8 cellular contexts compared by ENCODE assay signal in genomic region chr1:6489799-6490180, GRCh38. TPM values are rescaled to one million over a fixed set of nuclear protein-coding genes. Genes with fewer than 3 reads are reported as not detected.
DNase-seq lines count a peak whose midpoint lies in the region; ATAC-seq and TF ChIP-seq lines count a peak whose summit lies in the region.

No MANE protein-coding gene starts in this region.

- H3K4me3 ChIP-seq in AG04450 (ENCODE audit: low read depth, low read length), result peak overlapping the region; percentile 91
- H3K4me3 ChIP-seq in PC-9, result peak overlapping the region; percentile 89
- H3K4me3 ChIP-seq in neural progenitor cell, result peak overlapping the region; percentile 79

- H3K9ac ChIP-seq in neural progenitor cell, result no peak overlapping the region

- peak overlapping the region; percentile 72 for H3K4me3 Mint-ChIP-seq in activated T-helper 17 cell treated with anti-CD3 and anti-CD28 coated beads, Interleukin-2, amount 50 U/mL, for 72 hours
- H3K4me3 Mint-ChIP-seq in neural progenitor cell, result peak overlapping the region; percentile 79

- H3K9me3 Mint-ChIP-seq in activated T-helper 17 cell treated with anti-CD3 and anti-CD28 coated beads, Interleukin-2, amount 50 U/mL, for 72 hours, result no peaks in the 10 kb centered on the region
- no peaks in the 10 kb centered on the region for H3K9me3 Mint-ChIP-seq in neural progenitor cell

- H3K4me2 ChIP-seq in PC-9 (peak overlapping the region; percentile 98), neural progenitor cell (peak overlapping the region; percentile 88)

- peak overlapping the region; percentile 90 for H2AFZ ChIP-seq in PC-9
- peak overlapping the region; percentile 75 for H2AFZ ChIP-seq in neural progenitor cell (replicated peaks)

- BruUV-seq in PC-9 (replicated peaks; lab: Mats Ljungman, UMichigan), result no TSS peak

- H3K27me3 Mint-ChIP-seq in activated T-helper 17 cell treated with anti-CD3 and anti-CD28 coated beads, Interleukin-2, amount 50 U/mL, for 72 hours, result peaks cover 5% of the 10 kb centered on the region
- H3K27me3 Mint-ChIP-seq in neural progenitor cell (ENCODE audit: insufficient read depth, low read depth), result peaks cover 14% of the 10 kb centered on the region

- H3K36me3 ChIP-seq in PC-9 (ENCODE audit: low read depth) (no peaks in the 10 kb centered on the region), neural progenitor cell (no peaks in the 10 kb centered on the region)

- H4K20me1 ChIP-seq in PC-9 (ENCODE audit: insufficient read depth), result no peaks in the 10 kb centered on the region
- H4K20me1 ChIP-seq in neural progenitor cell (ENCODE audit: low read depth), result peaks cover 5% of the 10 kb centered on the region

- no peaks in the 10 kb centered on the region; the same call in 1 of the 2 replicates for H3K9me3 ChIP-seq in AG04450 (ENCODE audit: control insufficient read depth, insufficient read depth, low read length)
- no peaks in the 10 kb centered on the region for H3K9me3 ChIP-seq in PC-9 (ENCODE audit: insufficient read depth, low read depth)
- no peaks in the 10 kb centered on the region for H3K9me3 ChIP-seq in neural progenitor cell (ENCODE audit: low read depth)

- H3K27ac ChIP-seq in AG04450 (ENCODE audit: low read depth, low read length), result peak overlapping the region; percentile 82
- peak overlapping the region; percentile 89; the same call in 1 of the 2 replicates for H3K27ac ChIP-seq in PC-9
- H3K27ac ChIP-seq in neural progenitor cell, result no peak overlapping the region

- H3K4me1 ChIP-seq in PC-9 (replicated peaks; ENCODE audit: insufficient read depth) (peaks cover 19% of the 10 kb centered on the region), neural progenitor cell (peaks cover 6% of the 10 kb centered on the region)

- intact Hi-C loops in PC-9 (cut with micrococcal nuclease; ENCODE audit: unreplicated experiment), result loop anchor here (2.0 to 5.0 kb wide), 5 partner anchors 23 to 242 kb away; partner anchors contain the start of gene KLHL21

- POLR2A ChIA-PET in AG04450 (lab: Yijun Ruan, JAX) (interaction anchor here (0.9 kb wide), 1 partner anchor 50 kb away, joined by 3 read pairs; no protein-coding TSS in a partner anchor), PC-9 (lab: Charles Lee; ENCODE audit: unreplicated experiment) (interaction anchor here (0.6 kb wide), 1 partner anchor 112 kb away, joined by 4 read pairs; no protein-coding TSS in a partner anchor)

- H3K4me1 Mint-ChIP-seq in activated T-helper 17 cell treated with anti-CD3 and anti-CD28 coated beads, Interleukin-2, amount 50 U/mL, for 72 hours, result peaks cover 14% of the 10 kb centered on the region
- peaks cover 17% of the 10 kb centered on the region for H3K4me1 Mint-ChIP-seq in neural progenitor cell

- H3K27me3 ChIP-seq in AG04450 (ENCODE audit: control insufficient read depth, insufficient read depth, low read length) (no peaks in the 10 kb centered on the region), PC-9 (ENCODE audit: insufficient read depth, low read depth) (no peaks in the 10 kb centered on the region), neural progenitor cell (peaks cover 14% of the 10 kb centered on the region)

- no peaks in the 10 kb centered on the region for H3K9me2 ChIP-seq in PC-9 (ENCODE audit: insufficient read depth)

- H3K79me2 ChIP-seq in PC-9 (ENCODE audit: low read depth) (no peaks in the 10 kb centered on the region), neural progenitor cell (ENCODE audit: low read depth) (peaks cover 2% of the 10 kb centered on the region)

- no peaks in the 10 kb centered on the region for H3K36me3 Mint-ChIP-seq in activated T-helper 17 cell treated with anti-CD3 and anti-CD28 coated beads, Interleukin-2, amount 50 U/mL, for 72 hours (ENCODE audit: low read depth)
- no peaks in the 10 kb centered on the region for H3K36me3 Mint-ChIP-seq in neural progenitor cell

- peaks cover 12% of the 10 kb centered on the region; the same call in 1 of the 2 replicates for H3F3A ChIP-seq in PC-9 (ENCODE audit: insufficient read depth, low read depth)
- peaks cover 18% of the 10 kb centered on the region for H3F3A ChIP-seq in neural progenitor cell (ENCODE audit: low read depth)

- CTCF ChIA-PET in AG04450 (lab: Charles Lee), result interaction anchor here (0.6 to 3.3 kb wide), 30 partner anchors 8 to 156 kb away, joined by 3 to 21 read pairs (median 5); partner anchors contain the start of genes NOL9 and TAS1R1
- CTCF ChIA-PET in PC-9 (lab: Charles Lee), result interaction anchor here (1.0 to 1.4 kb wide), 2 partner anchors 49 to 127 kb away, joined by 3 read pairs; no protein-coding TSS in a partner anchor

- peak; percentile 90 for TF ChIP-seq CTCF in AG04450 (IDR thresholded peaks at IDR 0.05; ENCODE audit: low read depth, low read length)
- peak; percentile 91 for TF ChIP-seq CTCF in PC-9 (conservative IDR thresholded peaks at IDR 0.05)
- TF ChIP-seq CTCF in neural progenitor cell (IDR thresholded peaks at IDR 0.05), result peak; percentile 91

- no peak overlapping the region for H3K27ac Mint-ChIP-seq in activated T-helper 17 cell treated with anti-CD3 and anti-CD28 coated beads, Interleukin-2, amount 50 U/mL, for 72 hours
- H3K27ac Mint-ChIP-seq in neural progenitor cell, result no peak overlapping the region

- DNase-seq in AG04450 (ENCODE audit: low read depth, low spot score) (peak; percentile 29), HT1080 (ENCODE audit: low read depth) (peak; percentile 73), PC-9 (peak in 1 of 2 experiments; percentile 79), fibroblast of the conjunctiva (ENCODE audit: low read depth) (peak; percentile 50), neural progenitor cell (ENCODE audit: low spot score) (peak; percentile 88), stromal cell of bone marrow (ENCODE audit: low read depth) (peak; percentile 44)

- peak; percentile 57 for ATAC-seq in GM18868 (IDR thresholded peaks at IDR 0.05; ENCODE audit: unreplicated experiment)
- ATAC-seq in activated T-helper 17 cell treated with anti-CD3 and anti-CD28 coated beads, Interleukin-2, amount 50 U/mL, for 72 hours (replicated peaks), result peak; percentile 80

RNA-seq across cellular contexts. Expression of gene PLEKHG5, which starts 1.7 kb away (rescaled TPM):
- polyA plus RNA-seq in AG04450 (2011; rRNA removed), result 4.2 and 5.4 TPM in 2 replicates
- polyA minus RNA-seq in AG04450 (2011; rRNA and poly(A)+ RNA removed), result 4.5 and 5.0 TPM in 2 replicates
- 20.3 and 20.4 TPM in 2 replicates for total RNA-seq in HT1080 (2014; rRNA removed; shearing (Covaris generic))
- 16.7 and 19.8 TPM in 2 replicates for polyA plus RNA-seq in HT1080 (2015; cell fraction: cytosol; rRNA removed)
- 96.6 and 102 TPM in 2 replicates for polyA plus RNA-seq in HT1080 (2015; cell fraction: nucleus; rRNA removed)
- total RNA-seq in PC-9 (2021), result 11.3 and 12.6 TPM in 2 replicates
- total RNA-seq in activated T-helper 17 cell treated with anti-CD3 and anti-CD28 coated beads, Interleukin-2, amount 50 U/mL, for 72 hours, result 1 to 10 TPM; 3.2 to 3.8 TPM
- 7.4 and 25.9 TPM in 2 replicates for total RNA-seq in neural progenitor cell (ENCODE audit: low replicate concordance)

RNA-seq across cellular contexts. Expression of gene TNFRSF25, which starts 23.8 kb away (rescaled TPM):
- 2.7 and 3.3 TPM in 2 replicates for polyA plus RNA-seq in AG04450 (2011; rRNA removed)
- polyA minus RNA-seq in AG04450 (2011; rRNA and poly(A)+ RNA removed), result 1.5 and 2.4 TPM in 2 replicates
- 12.9 and 14.7 TPM in 2 replicates for total RNA-seq in HT1080 (2014; rRNA removed; shearing (Covaris generic))
- 8.8 and 10.2 TPM in 2 replicates for polyA plus RNA-seq in HT1080 (2015; cell fraction: cytosol; rRNA removed)
- polyA plus RNA-seq in HT1080 (2015; cell fraction: nucleus; rRNA removed), result 171 and 178 TPM in 2 replicates
- total RNA-seq in PC-9 (2021) (12.3 and 21.1 TPM in 2 replicates), neural progenitor cell (ENCODE audit: low replicate concordance) (15.6 and 23.7 TPM in 2 replicates)
- total RNA-seq in activated T-helper 17 cell treated with anti-CD3 and anti-CD28 coated beads, Interleukin-2, amount 50 U/mL, for 72 hours, result 100 to 1,000 TPM; 132 to 199 TPM
